Comparison of ENCODE assay signal across 8 cellular contexts in the genomic region with DNA sequence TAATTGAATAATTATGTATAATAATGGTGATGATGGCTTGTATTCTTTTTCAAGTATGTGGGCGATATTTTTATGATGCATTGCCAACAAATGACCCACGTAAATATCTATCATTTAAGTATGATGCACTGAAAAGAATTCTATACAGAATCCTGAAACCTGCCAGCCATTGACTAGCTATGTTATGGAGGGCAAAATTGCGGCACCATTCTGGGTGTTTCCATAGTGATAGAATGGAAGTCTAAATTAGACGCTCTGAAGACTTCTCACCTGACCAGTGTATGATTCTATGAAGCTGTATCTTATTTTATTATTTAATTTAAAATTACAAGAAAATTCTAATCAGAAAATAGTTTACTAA. TPM values are rescaled to one million over a fixed set of nuclear protein-coding genes. Genes with fewer than 3 reads are reported as not detected.
DNase-seq lines count a peak whose midpoint lies in the region; ATAC-seq, FAIRE-seq and TF ChIP-seq lines count a peak whose summit lies in the region.

No MANE protein-coding gene starts in this region.

- peak overlapping the region in 1 of 7 donors; percentile 95 for H3K27ac Mint-ChIP-seq in CD14-positive monocyte

- peak overlapping the region; percentile 82 for H3K27ac ChIP-seq in KOPT-K1 (ENCODE audit: low read depth, low read length, poor library complexity, severe bottlenecking)
- H3K27ac ChIP-seq in GM12878 (ENCODE audit: control insufficient read depth, insufficient read depth) = peak overlapping the region; percentile 61
- H3K27ac ChIP-seq in muscle layer of colon (ENCODE audit: low read depth, low read length) = peak overlapping the region; percentile 52
- no peak overlapping the region for H3K27ac ChIP-seq in substantia nigra (ENCODE audit: low read depth, low read length, poor library complexity, severe bottlenecking)

- H3K79me2 ChIP-seq in GM12878 (ENCODE audit: control insufficient read depth, insufficient read depth, low read length) = peaks cover 34% of the 10 kb centered on the region

- no peak for TF ChIP-seq POLR2A in GM12878 (IDR thresholded peaks at IDR 0.05; ENCODE audit: low read depth, low read length)

- peaks cover 18% of the 10 kb centered on the region in 2 donors for H3K36me3 Mint-ChIP-seq in CD14-positive monocyte

- H3K27me3 ChIP-seq in GM12878 (replicated peaks in 1 of 2; ENCODE audit: control insufficient read depth in 2 of 2, insufficient read depth in 2 of 2, low read length in 1 of 2) = no peaks in the 10 kb centered on the region
- H3K27me3 ChIP-seq in muscle layer of colon (ENCODE audit: control insufficient read depth in 1 of 2, insufficient read depth in 2 of 2, low read length in 2 of 2) = no peaks in the 10 kb centered on the region

- no peak for DNase-seq in CD14-positive monocyte (ENCODE audit: low spot score)
- no peak for DNase-seq in GM12878 (ENCODE audit: low read depth, low spot score)
- DNase-seq in substantia nigra (lab: John Stamatoyannopoulos, UW) = no peak
- DNase-seq in GDM1 (lab: John Stamatoyannopoulos, UW) = no peak
- no peak for DNase-seq in putamen (ENCODE audit: low spot score)

- H3K4me1 Mint-ChIP-seq in CD14-positive monocyte = peaks cover 22% of the 10 kb centered on the region

- SMC1A ChIA-PET in GM12878 (lab: Charles Lee; ENCODE audit: uncharacterized antibody, unreplicated experiment) = interaction anchor here (0.9 to 3.9 kb wide), 13 partner anchors 10 to 365 kb away, joined by 3 to 22 read pairs (median 5); no protein-coding TSS in a partner anchor

- RAD21 ChIA-PET in GM12878 (lab: Charles Lee; ENCODE audit: unreplicated experiment) = interaction anchor here (0.9 to 2.8 kb wide), 7 partner anchors 35 to 201 kb away, joined by 3 to 8 read pairs (median 4); partner anchors contain the start of gene UBA6

- peak overlapping the region; percentile 60; the same call in 1 of the 2 replicates for H3K4me2 ChIP-seq in GM12878 (ENCODE audit: control insufficient read depth, insufficient read depth)

- POLR2A ChIA-PET in GM12878 (lab: Charles Lee) = interaction anchor here (0.7 to 3.0 kb wide), 6 partner anchors 13 to 154 kb away, joined by 3 to 18 read pairs (median 5); partner anchors contain the start of genes STAP1 and UBA6

- TSS peak; percentile 96 for BruUV-seq in GM12878 (replicated peaks; lab: Mats Ljungman, UMichigan)

- no peaks in the 10 kb centered on the region for H3K9me3 ChIP-seq in KOPT-K1 (ENCODE audit: insufficient read depth, low read length, poor library complexity, severe bottlenecking)
- H3K9me3 ChIP-seq in GM12878 (replicated peaks; ENCODE audit: control insufficient read depth, insufficient read depth, low read length) = no peaks in the 10 kb centered on the region
- H3K9me3 ChIP-seq in muscle layer of colon (ENCODE audit: low read length) = no peaks in the 10 kb centered on the region

- H3K36me3 ChIP-seq in KOPT-K1 (ENCODE audit: insufficient read depth, low read length) (peaks cover 32% of the 10 kb centered on the region), GM12878 (ENCODE audit: control insufficient read depth in 2 of 2, insufficient read depth in 2 of 2, low read length in 1 of 2) (no peaks in the 10 kb centered on the region), muscle layer of colon (ENCODE audit: insufficient read depth, low read length) (no peaks in the 10 kb centered on the region)

- no peak for TF ChIP-seq RAD21 in GM12878 (IDR thresholded peaks at IDR 0.05; ENCODE audit: insufficient read depth, low read depth, low read length)

- CTCF ChIA-PET in GM12878 (lab: Yijun Ruan, JAX) = interaction anchor here (0.9 to 3.8 kb wide), 14 partner anchors 11 to 630 kb away, joined by 3 to 18 read pairs (median 4); partner anchors contain the start of genes STAP1 and UBA6

- H4K20me1 ChIP-seq in GM12878 (ENCODE audit: control insufficient read depth, insufficient read depth) = no peaks in the 10 kb centered on the region

- H3K4me3 ChIP-seq in GM12878 = peak overlapping the region; percentile 61
- peak overlapping the region; percentile 38 for H3K4me3 ChIP-seq in muscle layer of colon (ENCODE audit: low read depth in 1 of 2, low read length in 2 of 2)

- no peak for TF ChIP-seq CTCF in CD14-positive monocyte (IDR thresholded peaks at IDR 0.05)
- no peak for TF ChIP-seq CTCF in GM12878 (IDR thresholded peaks at IDR 0.05 in 2 of 3, conservative IDR thresholded peaks at IDR 0.05 in 1 of 3; ENCODE audit: control insufficient read depth in 2 of 3, extremely low read depth in 1 of 3, insufficient read depth in 1 of 3, low read depth in 3 of 3, low read length in 3 of 3)

- peaks cover 0 to 2% (median 0%) of the 10 kb centered on the region in 7 donors for H3K9me3 Mint-ChIP-seq in CD14-positive monocyte

- in situ Hi-C loops in GM12878 (cut with MboI) = loop anchor here (5.0 to 25.0 kb wide), 3 partner anchors 356 to 1091 kb away; no protein-coding TSS in a partner anchor

- peaks cover 3% of the 10 kb centered on the region; the same call in 1 of the 2 replicates for H3K4me1 ChIP-seq in GM12878 (ENCODE audit: control insufficient read depth, insufficient read depth, low read length)
- H3K4me1 ChIP-seq in muscle layer of colon (ENCODE audit: insufficient read depth, low read length) = peaks cover 23% of the 10 kb centered on the region

- ATAC-seq in GM12878 (no peak), HG03175 (IDR thresholded peaks at IDR 0.05; ENCODE audit: unreplicated experiment) (no peak)

- peak overlapping the region; percentile 61 for H3K9ac ChIP-seq in GM12878 (ENCODE audit: control insufficient read depth, insufficient read depth, low read length)
- no peak overlapping the region for H3K9ac ChIP-seq in muscle layer of colon (ENCODE audit: low read length)

- intact Hi-C loops in CD14-positive monocyte (cut with micrococcal nuclease) = loop anchor here in 1 of 2 donors (10.0 kb wide), 1 partner anchor 149 kb away; no protein-coding TSS in a partner anchor
- intact Hi-C loops in GM12878 (cut with micrococcal nuclease; ENCODE audit: unreplicated experiment) = loop anchor here (1.0 to 5.0 kb wide), 4 partner anchors 81 to 631 kb away; partner anchors contain the start of gene UBA6

- H3K4me3 Mint-ChIP-seq in CD14-positive monocyte = peak overlapping the region; percentile 96 to 98

- H3K27me3 Mint-ChIP-seq in CD14-positive monocyte (ENCODE audit: low read depth in 3 of 3) = no peaks in the 10 kb centered on the region

- peak overlapping the region; percentile 85 for H2AFZ ChIP-seq in GM12878 (ENCODE audit: control insufficient read depth, low read depth, low read length)

- no peak for FAIRE-seq in GM12878 (lab: Jason Lieb, UNC)

- WGBS in GM12878 (ENCODE audit: insufficient coverage, insufficient replicate concordance, low lambda C conversion rate, missing lambda C conversion rate) = 6% methylated on average over 4 of the region's 4 CpGs

- no peak for TF ChIP-seq EP300 in GM12878 (IDR thresholded peaks at IDR 0.05; ENCODE audit: borderline replicate concordance in 1 of 2, control insufficient read depth in 1 of 2, low read depth in 2 of 2, low read length in 2 of 2)

TF ChIP-seq in GM12878, 131 proteins besides CTCF, POLR2A, EP300 and RAD21:
- no peak for TF ChIP-seq JUNB (IDR thresholded peaks at IDR 0.05)
- TF ChIP-seq YBX1 (IDR thresholded peaks at IDR 0.05) = no peak
- TF ChIP-seq TCF7 (IDR thresholded peaks at IDR 0.05; ENCODE audit: borderline replicate concordance) = no peak
- 0 out of 2 replicates have a peak, but pooled peaks have one; percentile 24 for TF ChIP-seq YY1 (IDR thresholded peaks at IDR 0.05; ENCODE audit: low read depth, low read length)
- TF ChIP-seq BMI1 (IDR thresholded peaks at IDR 0.05; ENCODE audit: borderline replicate concordance) = no peak
- TF ChIP-seq RAD51 (IDR thresholded peaks at IDR 0.05) = no peak
- no peak for TF ChIP-seq WRNIP1 (IDR thresholded peaks at IDR 0.05; ENCODE audit: borderline replicate concordance, low read depth, low read length)

RNA-seq across cellular contexts. Expression of gene CENPC, which starts 0.7 kb away (rescaled TPM):
- polyA plus RNA-seq in CD14-positive monocyte = 1 to 10 TPM; 6.3 to 7.2 TPM
- total RNA-seq in GM12878 (2013; cell fraction: nucleolus; rRNA removed) = 131 and 152 TPM in 2 replicates
- total RNA-seq in GM12878 (2014; rRNA removed) = 16.8 and 21.8 TPM in 2 replicates
- total RNA-seq in GM12878 (2014; rRNA removed; fragmentation: Illumina TruSeq; extraction: Trizol) = 34.9 and 38.1 TPM in 2 replicates
- total RNA-seq in GM12878 (2021) = 18.9 and 20.8 TPM in 2 replicates
- 5.0 TPM for polyA plus RNA-seq in GM12878 (2011; ENCODE audit: low read depth)
- polyA plus RNA-seq in GM12878 (2011; rRNA removed) = 19.9 and 35.3 TPM in 2 replicates
- polyA plus RNA-seq in GM12878 (2011; cell fraction: cytosol; rRNA removed) = 4.1 TPM in 2 replicates
- 31.7 and 32.4 TPM in 2 replicates for polyA plus RNA-seq in GM12878 (2011; cell fraction: nucleus; rRNA removed)
- 11.2 and 12.8 TPM in 2 replicates for polyA plus RNA-seq in GM12878 (2012)
- 28.2 and 31.8 TPM in 2 replicates for polyA plus RNA-seq in GM12878 (2014; fragmentation: Illumina TruSeq; extraction: Trizol)
- polyA plus RNA-seq in GM12878 (2014; fragmentation: Nextera tagmentation; extraction: Ambion mirVana) = 10 to 100 TPM; 13.1 to 15.2 TPM
- polyA plus RNA-seq in GM12878 (2014; rRNA removed) = 13.1 and 17.6 TPM in 2 replicates
- 10 to 100 TPM; 26.1 to 26.2 TPM for polyA plus RNA-seq in GM12878 (2016; fragmentation: Nextera tagmentation; extraction: Ambion mirVana)
- 12.3 and 15.9 TPM in 2 replicates for polyA minus RNA-seq in GM12878 (2011; rRNA and poly(A)+ RNA removed)
- polyA minus RNA-seq in GM12878 (2011; cell fraction: cytosol; rRNA and poly(A)+ RNA removed) = 4.1 and 9.8 TPM in 2 replicates
- polyA minus RNA-seq in GM12878 (2011; cell fraction: nucleus; rRNA and poly(A)+ RNA removed) = 34.6 and 53.7 TPM in 2 replicates

RNA-seq across cellular contexts. Expression of gene STAP1, which starts 12.6 kb away (rescaled TPM):
- under 1 TPM in 1 of 2 donors, not detected in 1; 0.14 TPM for polyA plus RNA-seq in CD14-positive monocyte
- 6.5 and 7.1 TPM in 2 replicates for total RNA-seq in GM12878 (2013; cell fraction: nucleolus; rRNA removed)
- total RNA-seq in GM12878 (2014; rRNA removed) = 8.7 and 12.1 TPM in 2 replicates
- total RNA-seq in GM12878 (2014; rRNA removed; fragmentation: Illumina TruSeq; extraction: Trizol) = 16.1 and 18.3 TPM in 2 replicates
- total RNA-seq in GM12878 (2021) = 8.1 and 10.2 TPM in 2 replicates
- 5.5 TPM for polyA plus RNA-seq in GM12878 (2011; ENCODE audit: low read depth)
- 8.6 and 13.6 TPM in 2 replicates for polyA plus RNA-seq in GM12878 (2011; rRNA removed)
- 2.8 TPM in 2 replicates for polyA plus RNA-seq in GM12878 (2011; cell fraction: cytosol; rRNA removed)
- polyA plus RNA-seq in GM12878 (2011; cell fraction: nucleus; rRNA removed) = 3.6 and 4.2 TPM in 2 replicates
- 13.2 and 15.0 TPM in 2 replicates for polyA plus RNA-seq in GM12878 (2012)
- 14.8 and 22.7 TPM in 2 replicates for polyA plus RNA-seq in GM12878 (2014; fragmentation: Illumina TruSeq; extraction: Trizol)
- polyA plus RNA-seq in GM12878 (2014; fragmentation: Nextera tagmentation; extraction: Ambion mirVana) = 10 to 100 TPM; 16.3 to 19.4 TPM
- 7.2 and 8.7 TPM in 2 replicates for polyA plus RNA-seq in GM12878 (2014; rRNA removed)
- polyA plus RNA-seq in GM12878 (2016; fragmentation: Nextera tagmentation; extraction: Ambion mirVana) = 1 to 10 TPM; 4.6 to 5.2 TPM
- 1.3 and 3.1 TPM in 2 replicates for polyA minus RNA-seq in GM12878 (2011; rRNA and poly(A)+ RNA removed)
- polyA minus RNA-seq in GM12878 (2011; cell fraction: cytosol; rRNA and poly(A)+ RNA removed) = 1.9 and 3.8 TPM in 2 replicates
- polyA minus RNA-seq in GM12878 (2011; cell fraction: nucleus; rRNA and poly(A)+ RNA removed) = 0.85 and 1.1 TPM in 2 replicates
